ENCODE assay signal across 29 cellular contexts in genomic region chr1:57843760-57844159, GRCh38.
A peak's percentile ranks its signal among the peaks of the same experiment; 100 is the strongest.
DNase-seq lines count a peak whose midpoint lies in the region; ATAC-seq, FAIRE-seq and TF ChIP-seq lines count a peak whose summit lies in the region.
"Had no signal": no experiment of that assay in that cellular context is flagged by ENCODE, and none has a peak within 500 bp of the region (broad histone marks: within the 10 kb centered on the region; RNA-seq: fewer than 3 reads in every experiment).

No MANE protein-coding gene starts in this region.

- TF ChIP-seq CTCF in MCF 10A (IDR thresholded peaks at IDR 0.05; ENCODE audit: unreplicated experiment) (no peak), breast epithelium (IDR thresholded peaks at IDR 0.05) (no peak), bronchial epithelial cell (IDR thresholded peaks at IDR 0.05; ENCODE audit: insufficient read depth, low read length, severe bottlenecking) (no peak), GM13977 (IDR thresholded peaks at IDR 0.05; ENCODE audit: extremely low read depth, insufficient read depth, missing control alignments) (no peak), H9 (conservative IDR thresholded peaks at IDR 0.05) (no peak)

- H3T11ph ChIP-seq in H9 (ENCODE audit: low read length): no peak overlapping the region

- H3K23ac ChIP-seq in H9 (ENCODE audit: insufficient read length, low read depth, low read length): no peak overlapping the region

- H3K9me3 Mint-ChIP-seq in MCF 10A (ENCODE audit: unreplicated experiment) (no peaks in the 10 kb centered on the region), H9 (peaks cover 26 to 32% of the 10 kb centered on the region in 2 experiments)
- peaks cover 4 to 27% (median 11%) of the 10 kb centered on the region in 11 donors for H3K9me3 Mint-ChIP-seq in naive thymus-derived CD4-positive, alpha-beta T cell
- H3K9me3 Mint-ChIP-seq in natural killer cell treated with Interleukin-12 subunit alpha and Interleukin-12 subunit beta and Interleukin-15 and Interleukin-18, amount 100 ng/mL, for 72 hours: peaks cover 3% of the 10 kb centered on the region

- no peak for TF ChIP-seq POLR2A in breast epithelium (IDR thresholded peaks at IDR 0.05)

- H3K4me1 Mint-ChIP-seq in MCF 10A (ENCODE audit: insufficient read depth, unreplicated experiment): peaks cover 26% of the 10 kb centered on the region
- H3K4me1 Mint-ChIP-seq in naive thymus-derived CD4-positive, alpha-beta T cell: no peaks in the 10 kb centered on the region
- H3K4me1 Mint-ChIP-seq in natural killer cell treated with Interleukin-12 subunit alpha and Interleukin-12 subunit beta and Interleukin-15 and Interleukin-18, amount 100 ng/mL, for 72 hours (ENCODE audit: low read depth in 2 of 2): no peaks in the 10 kb centered on the region
- H3K4me1 Mint-ChIP-seq in H9: peaks cover 2 to 3% of the 10 kb centered on the region in 2 experiments; a peak in 3 of 4 replicates
- H3K4me1 Mint-ChIP-seq: activated CD8-positive, alpha-beta memory T cell treated with anti-CD3 and anti-CD28 coated beads, Interleukin-2, amount 10 ng/mL, durations not matched to agents 7 days and 5 days; T-helper 17 cell had no signal

- H2BK120ac ChIP-seq in H9 (ENCODE audit: low read depth, low read length, poor library complexity, severe bottlenecking): no peak overlapping the region

- H3K27me3 ChIP-seq in breast epithelium (no peaks in the 10 kb centered on the region), bronchial epithelial cell (ENCODE audit: control insufficient read depth, insufficient read depth, low read length) (no peaks in the 10 kb centered on the region), H9 (ENCODE audit: insufficient read depth, low read length) (no peaks in the 10 kb centered on the region; the same call in 1 of the 2 replicates)
- no peaks in the 10 kb centered on the region for H3K27me3 ChIP-seq in naive thymus-derived CD4-positive, alpha-beta T cell (ENCODE audit: control insufficient read depth in 2 of 2, insufficient read depth in 2 of 2, low read length in 2 of 2)
- H3K27me3 ChIP-seq: adrenal gland; BLaER1 treated with 17β-estradiol and CSF1 and Interleukin-3, amounts not matched to agents 10 nM and 100 nM; SJCRH30 had no signal

- H3K23me2 ChIP-seq in H9 (ENCODE audit: insufficient read length, low read depth, low read length, poor library complexity, severe bottlenecking): no peaks in the 10 kb centered on the region

- no peak overlapping the region for H3K4me2 ChIP-seq in H9 (ENCODE audit: insufficient read depth, insufficient read length, low read length)
- H3K4me2 ChIP-seq: BLaER1 treated with 17β-estradiol and CSF1 and Interleukin-3, amounts not matched to agents 10 nM and 100 nM had no signal

- H4K5ac ChIP-seq in H9 (ENCODE audit: insufficient read length, low read depth, low read length): no peak overlapping the region

- no peak overlapping the region for H2BK20ac ChIP-seq in H9 (ENCODE audit: low read depth, low read length, poor library complexity, severe bottlenecking)

- H2BK5ac ChIP-seq in H9 (ENCODE audit: insufficient read length, low read length): no peak overlapping the region

- DNase-seq in MCF 10A (ENCODE audit: unreplicated experiment) (peak; percentile 18), breast epithelium (ENCODE audit: low spot score in 2 of 2) (no peak), bronchial epithelial cell (ENCODE audit: low read depth) (peak; percentile 75), glomerular visceral epithelial cell (ENCODE audit: extremely low spot score) (peak; percentile 13), GM13977 (ENCODE audit: low spot score) (no peak), H9 (no peak)
- DNase-seq in naive thymus-derived CD4-positive, alpha-beta T cell: no peak
- no peak for DNase-seq in natural killer cell treated with Interleukin-12 subunit alpha and Interleukin-12 subunit beta and Interleukin-15 and Interleukin-18, amount 100 ng/mL, for 72 hours (ENCODE audit: low spot score)
- DNase-seq: activated CD4-positive, alpha-beta T cell treated with anti-CD3 and anti-CD28 coated beads for 48 hours; activated CD8-positive, alpha-beta memory T cell treated with anti-CD3 and anti-CD28 coated beads, Interleukin-2, amount 10 ng/mL, durations not matched to agents 7 days and 5 days; activated gamma-delta T cell treated with Interleukin-2 at 50 U/mL for 16 hours; adrenal gland; effector memory CD4-positive, alpha-beta T cell; H7; hypothalamus; islet precursor cell; MV-4-11; NCI-H187 treated with DMSO at 0.1 percent for 48 hours; NCI-H226; nucleus accumbens; PC-3; retina; SJCRH30; stimulated activated CD8-positive, alpha-beta memory T cell treated with anti-CD3 and anti-CD28 coated beads, Interleukin-4, amount 100 ng/mL, for 48 hours; T-helper 17 cell had no signal

- H3K27ac ChIP-seq in breast epithelium: no peak overlapping the region
- no peak overlapping the region for H3K27ac ChIP-seq in naive thymus-derived CD4-positive, alpha-beta T cell (ENCODE audit: low read depth, low read length)
- H3K27ac ChIP-seq in H9 (ENCODE audit: insufficient read length, low read depth, low read length): no peak overlapping the region
- H3K27ac ChIP-seq: 22Rv1; adrenal gland; BLaER1 treated with 17β-estradiol and CSF1 and Interleukin-3, amounts not matched to agents 10 nM and 100 nM; SJCRH30 had no signal

- H3K27me3 Mint-ChIP-seq in MCF 10A (ENCODE audit: insufficient read depth, unreplicated experiment) (no peaks in the 10 kb centered on the region), H9 (ENCODE audit: low read depth) (peaks cover 3% of the 10 kb centered on the region; the same call in 1 of the 2 replicates)
- peaks cover 0 to 5% (median 0%) of the 10 kb centered on the region in 5 donors for H3K27me3 Mint-ChIP-seq in naive thymus-derived CD4-positive, alpha-beta T cell
- H3K27me3 Mint-ChIP-seq in natural killer cell treated with Interleukin-12 subunit alpha and Interleukin-12 subunit beta and Interleukin-15 and Interleukin-18, amount 100 ng/mL, for 72 hours: peaks cover 0 to 11% of the 10 kb centered on the region in 2 donors
- H3K27me3 Mint-ChIP-seq: activated CD8-positive, alpha-beta memory T cell treated with anti-CD3 and anti-CD28 coated beads, Interleukin-2, amount 10 ng/mL, durations not matched to agents 7 days and 5 days; T-helper 17 cell had no signal

- H2BK15ac ChIP-seq in H9 (ENCODE audit: low read depth, low read length): no peak overlapping the region

- ATAC-seq in naive thymus-derived CD4-positive, alpha-beta T cell: no peak
- ATAC-seq in natural killer cell treated with Interleukin-12 subunit alpha and Interleukin-12 subunit beta and Interleukin-15 and Interleukin-18, amount 100 ng/mL, for 72 hours: no peak
- ATAC-seq: activated CD8-positive, alpha-beta memory T cell treated with anti-CD3 and anti-CD28 coated beads, Interleukin-2, amount 10 ng/mL, durations not matched to agents 7 days and 5 days; K562; PC-3; T-helper 17 cell had no signal

- in situ Hi-C loops in GM13977 (cut with MboI; ENCODE audit: low pct_unique_long_range_greater_than_20kb, low sequenced_read_pairs, unreplicated experiment): no loop called here

- H3K36me3 Mint-ChIP-seq in MCF 10A (ENCODE audit: insufficient read depth, unreplicated experiment) (no peaks in the 10 kb centered on the region), H9 (ENCODE audit: insufficient read depth in 1 of 3, low read depth in 3 of 3) (peaks cover 23 to 27% (median 24%) of the 10 kb centered on the region in 3 experiments)
- H3K36me3 Mint-ChIP-seq in naive thymus-derived CD4-positive, alpha-beta T cell: peaks cover 0 to 5% (median 4%) of the 10 kb centered on the region in 5 donors
- no peaks in the 10 kb centered on the region for H3K36me3 Mint-ChIP-seq in natural killer cell treated with Interleukin-12 subunit alpha and Interleukin-12 subunit beta and Interleukin-15 and Interleukin-18, amount 100 ng/mL, for 72 hours

- H4K91ac ChIP-seq in H9 (ENCODE audit: insufficient read length, low read depth, low read length): no peak overlapping the region

- no peak overlapping the region for H3K18ac ChIP-seq in H9 (ENCODE audit: insufficient read length, low read depth, low read length)

- H3K36me3 ChIP-seq in breast epithelium (no peaks in the 10 kb centered on the region), bronchial epithelial cell (ENCODE audit: control insufficient read depth, insufficient read depth, low read length) (no peaks in the 10 kb centered on the region)
- no peaks in the 10 kb centered on the region for H3K36me3 ChIP-seq in naive thymus-derived CD4-positive, alpha-beta T cell (ENCODE audit: control insufficient read depth in 2 of 3, insufficient read depth in 3 of 3, low read length in 3 of 3)
- H3K36me3 ChIP-seq: adrenal gland, SJCRH30 had no signal

- H3K27ac Mint-ChIP-seq in MCF 10A (ENCODE audit: low read depth, unreplicated experiment) (no peak overlapping the region), H9 (no peak overlapping the region)
- H3K27ac Mint-ChIP-seq in naive thymus-derived CD4-positive, alpha-beta T cell: no peak overlapping the region
- no peak overlapping the region for H3K27ac Mint-ChIP-seq in natural killer cell treated with Interleukin-12 subunit alpha and Interleukin-12 subunit beta and Interleukin-15 and Interleukin-18, amount 100 ng/mL, for 72 hours
- H3K27ac Mint-ChIP-seq: activated CD8-positive, alpha-beta memory T cell treated with anti-CD3 and anti-CD28 coated beads, Interleukin-2, amount 10 ng/mL, durations not matched to agents 7 days and 5 days; T-helper 17 cell had no signal

- POLR2A ChIA-PET in MCF 10A (lab: Yijun Ruan, JAX): no interaction called here
- POLR2A ChIA-PET in naive thymus-derived CD4-positive, alpha-beta T cell (lab: Charles Lee): no interaction called here

- BruUV-seq in MCF 10A (replicated peaks; lab: Mats Ljungman, UMichigan): no TSS peak

- H3K4me1 ChIP-seq in breast epithelium: no peaks in the 10 kb centered on the region
- H3K4me1 ChIP-seq in naive thymus-derived CD4-positive, alpha-beta T cell (ENCODE audit: control insufficient read depth in 2 of 2, insufficient read depth in 2 of 2, low read length in 2 of 2): no peaks in the 10 kb centered on the region
- H3K4me1 ChIP-seq in H9 (ENCODE audit: insufficient read depth, low read length): no peaks in the 10 kb centered on the region
- H3K4me1 ChIP-seq: adrenal gland; BLaER1 treated with 17β-estradiol and CSF1 and Interleukin-3, amounts not matched to agents 10 nM and 100 nM; SJCRH30 had no signal

- H3K9ac ChIP-seq in H9 (ENCODE audit: extremely low read depth, insufficient read length, low read length): no peak overlapping the region
- H3K9ac ChIP-seq: BLaER1 treated with 17β-estradiol and CSF1 and Interleukin-3, amounts not matched to agents 10 nM and 100 nM had no signal

- CTCF ChIA-PET in MCF 10A (lab: Yijun Ruan, JAX): no interaction called here
- CTCF ChIA-PET in naive thymus-derived CD4-positive, alpha-beta T cell (lab: Charles Lee): no interaction called here

- H2AK5ac ChIP-seq in H9 (ENCODE audit: insufficient read length, low read length): no peak overlapping the region

- H3K4me3 ChIP-seq in breast epithelium (no peak overlapping the region), bronchial epithelial cell (ENCODE audit: low read depth, low read length) (no peak overlapping the region)
- no peak overlapping the region for H3K4me3 ChIP-seq in naive thymus-derived CD4-positive, alpha-beta T cell (ENCODE audit: low read length)
- H3K4me3 ChIP-seq: adrenal gland; BLaER1 treated with 17β-estradiol and CSF1 and Interleukin-3, amounts not matched to agents 10 nM and 100 nM; K562; SJCRH30 had no signal

- H3K79me1 ChIP-seq in H9 (ENCODE audit: insufficient read depth, low read depth, low read length, poor library complexity, severe bottlenecking): no peaks in the 10 kb centered on the region

- H3K4ac ChIP-seq in H9 (ENCODE audit: low read depth, low read length): no peak overlapping the region

- H3K56ac ChIP-seq in H9 (ENCODE audit: insufficient read length, low read depth, low read length): no peak overlapping the region

- no peaks in the 10 kb centered on the region for H4K20me1 ChIP-seq in H9 (ENCODE audit: control insufficient read depth, insufficient read depth, insufficient read length)
- H4K20me1 ChIP-seq: BLaER1 treated with 17β-estradiol and CSF1 and Interleukin-3, amounts not matched to agents 10 nM and 100 nM had no signal

- no peak overlapping the region for H2BK12ac ChIP-seq in H9 (ENCODE audit: insufficient read length, low read depth, low read length)

- no peak overlapping the region for H3K14ac ChIP-seq in H9 (ENCODE audit: insufficient read depth, low read length)

- no peak overlapping the region for H2AFZ ChIP-seq in H9 (ENCODE audit: low read length)

- peaks cover 12 to 13% of the 10 kb centered on the region in 2 donors for H3K9me3 ChIP-seq in breast epithelium
- peaks cover 0 to 6% (median 0%) of the 10 kb centered on the region in 3 experiments for H3K9me3 ChIP-seq in naive thymus-derived CD4-positive, alpha-beta T cell (ENCODE audit: control insufficient read depth in 2 of 3, low read length in 3 of 3)
- H3K9me3 ChIP-seq in H9 (ENCODE audit: control insufficient read depth, low read depth, low read length): peaks cover 19% of the 10 kb centered on the region
- H3K9me3 ChIP-seq: SJCRH30 had no signal

- no peaks in the 10 kb centered on the region for H3K79me2 ChIP-seq in H9 (ENCODE audit: insufficient read depth, low read length)

- FAIRE-seq in bronchial epithelial cell (lab: Jason Lieb, UNC): no peak
- FAIRE-seq: G401.6, K562 had no signal

- intact Hi-C loops in MCF 10A (cut with micrococcal nuclease) (no loop called here), breast epithelium (cut with DNase I; ENCODE audit: low total_unique reads) (loop anchor here (5.0 kb wide), 1 partner anchor 269 kb away; no protein-coding TSS in a partner anchor)
- intact Hi-C loops in naive thymus-derived CD4-positive, alpha-beta T cell (cut with micrococcal nuclease): no loop called here

- no peak overlapping the region for H4K8ac ChIP-seq in H9 (replicated peaks; ENCODE audit: insufficient read length, low read depth, low read length)

- no peak overlapping the region for H3K4me3 Mint-ChIP-seq in MCF 10A (ENCODE audit: unreplicated experiment)
- no peak overlapping the region for H3K4me3 Mint-ChIP-seq in naive thymus-derived CD4-positive, alpha-beta T cell
- H3K4me3 Mint-ChIP-seq in natural killer cell treated with Interleukin-12 subunit alpha and Interleukin-12 subunit beta and Interleukin-15 and Interleukin-18, amount 100 ng/mL, for 72 hours: no peak overlapping the region
- H3K4me3 Mint-ChIP-seq in H9: no peak overlapping the region
- H3K4me3 Mint-ChIP-seq: activated CD8-positive, alpha-beta memory T cell treated with anti-CD3 and anti-CD28 coated beads, Interleukin-2, amount 10 ng/mL, durations not matched to agents 7 days and 5 days; T-helper 17 cell had no signal

Comparison
In these comparisons a context has a peak if more than half of its experiments do, and no peak if none do; other contexts are left out.
1. DNase-seq: peak in MCF 10A (single experiment), bronchial epithelial cell (single experiment) and glomerular visceral epithelial cell (single experiment); none in breast epithelium (0 of 2), naive thymus-derived CD4-positive, alpha-beta T cell (0 of 9), natural killer cell treated with Interleukin-12 subunit alpha and Interleukin-12 subunit beta and Interleukin-15 and Interleukin-18, amount 100 ng/mL, for 72 hours (single experiment), GM13977 (single experiment) and H9 (single experiment).